ENCODE assay signal across 30 cellular contexts in the genomic region with DNA sequence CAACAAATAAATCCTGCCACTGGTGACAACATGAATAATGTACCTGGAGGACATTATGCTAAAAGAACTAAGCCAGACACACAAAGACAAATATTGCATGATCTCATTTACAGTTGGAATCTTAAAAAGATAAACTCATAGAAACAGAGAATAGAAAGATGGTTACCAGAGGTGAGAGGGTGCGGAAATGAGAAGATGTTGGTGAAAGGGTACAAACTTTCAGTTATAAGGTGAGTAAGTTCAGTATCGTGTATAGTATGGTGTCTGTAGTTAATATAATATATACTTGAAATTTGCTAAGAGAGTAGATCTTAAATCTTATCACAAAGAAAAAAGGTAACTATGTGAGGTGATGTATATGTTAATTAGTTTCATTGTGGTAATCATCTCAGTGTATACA.
DNase-seq lines count a peak whose midpoint lies in the region; ATAC-seq lines count a peak whose summit lies in the region.
"Had no signal": no experiment of that assay in that cellular context is flagged by ENCODE, and none has a peak within 500 bp of the region (broad histone marks: within the 10 kb centered on the region; RNA-seq: fewer than 3 reads in every experiment).

No MANE protein-coding gene starts in this region.

- ATAC-seq in GM18520 (IDR thresholded peaks at IDR 0.05; ENCODE audit: unreplicated experiment) (peak; percentile 58), GM19395 (IDR thresholded peaks at IDR 0.05; ENCODE audit: unreplicated experiment) (peak; percentile 54), GM21786 (IDR thresholded peaks at IDR 0.05; ENCODE audit: unreplicated experiment) (peak; percentile 54), HG03565 (IDR thresholded peaks at IDR 0.05; ENCODE audit: unreplicated experiment) (peak; percentile 30)
- ATAC-seq: gastrocnemius medialis, GM23338, lower lobe of right lung had no signal

- H3K27ac ChIP-seq in substantia nigra (ENCODE audit: low read depth, low read length, poor library complexity, severe bottlenecking): no peak overlapping the region
- H3K27ac ChIP-seq: ascending aorta, gastrocnemius medialis, lower lobe of right lung, SJCRH30, skin epidermis, uterus, VCaP had no signal

- DNase-seq in substantia nigra (lab: John Stamatoyannopoulos, UW) (no peak), H4 (ENCODE audit: low spot score) (no peak), NCI-H748 treated with DMSO at 0.1 percent for 48 hours (lab: John Stamatoyannopoulos, UW) (no peak), NCI-H82 (lab: John Stamatoyannopoulos, UW) (no peak)
- DNase-seq: activated CD4-positive, alpha-beta T cell treated with anti-CD3 and anti-CD28 coated beads for 4 hours; activated CD8-positive, alpha-beta memory T cell treated with anti-CD3 and anti-CD28 coated beads for 24 hours; activated gamma-delta T cell treated with Interleukin-2 at 50 U/mL for 16 hours; activated naive CD8-positive, alpha-beta T cell treated with anti-CD3 and anti-CD28 coated beads, Interleukin-2, amount 10 ng/mL, durations not matched to agents 7 days and 5 days; AML-193; Calu3; CD4-positive, CD25-positive, alpha-beta regulatory T cell; gastrocnemius medialis; kidney glomerular epithelial cell; lower lobe of right lung; midbrain; naive B cell; NCI-H446; RPMI8226; SJCRH30; stimulated activated naive CD4-positive, alpha-beta T cell; T-helper 9 cell; uterus had no signal
